In genomic region chr15:58296276-58296675, GRCh38 we compare ENCODE assay signal across 23 cellular contexts.
"Had no signal": no experiment of that assay in that cellular context is flagged by ENCODE, and none has a peak within 500 bp of the region (broad histone marks: within the 10 kb centered on the region; RNA-seq: fewer than 3 reads in every experiment).

No MANE protein-coding gene starts in this region.

- H3K4me2 ChIP-seq: KMS-11 had no signal

- FAIRE-seq: RCC 7860 had no signal

- H3K27ac ChIP-seq: HL-60, KMS-11, SJSA1, SK-N-MC had no signal

- H3K4me3 ChIP-seq: SJSA1, SK-N-MC had no signal

- H3K36me3 ChIP-seq: SJSA1 had no signal

- DNase-seq: IMR-90, NCI-H1092, NCI-H1105 treated with DMSO at 0.1 percent for 48 hours, NCI-H1417 treated with DMSO at 0.1 percent for 48 hours, NCI-H146, NCI-H187, NCI-H2029, NCI-H2081 treated with DMSO at 0.1 percent for 48 hours, NCI-H2171, NCI-H226, NCI-H446, NCI-H510A, NCI-H524 treated with DMSO at 0.1 percent for 48 hours, NCI-H69, NCI-H774, Right ventricle myocardium superior, RPMI8226, SIG-M5 had no signal

- H3K4me1 ChIP-seq: SJSA1 had no signal
